In the genomic region with DNA sequence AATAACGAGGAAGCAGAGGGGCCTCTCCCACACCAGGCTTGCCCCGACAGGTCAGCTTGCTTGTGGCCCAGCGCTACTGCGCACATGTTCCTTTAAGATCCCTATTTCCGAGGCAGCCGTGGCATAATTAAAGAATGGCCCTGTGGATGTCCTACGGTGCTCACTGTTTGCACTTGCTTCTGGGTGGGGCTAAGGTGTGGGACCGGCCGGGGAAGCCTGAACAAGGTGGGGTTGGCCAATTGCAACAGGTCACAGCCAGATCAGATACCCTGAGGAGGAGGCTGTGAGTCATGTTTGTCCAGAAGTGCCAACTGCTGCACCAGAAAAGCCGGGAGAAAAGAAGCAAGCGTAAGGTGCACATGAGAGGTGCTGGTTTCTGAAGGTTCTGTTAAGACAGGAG, we compare ENCODE assay signal across 1 cellular context.
TF ChIP-seq lines count a peak whose summit lies in the region.

No MANE protein-coding gene starts in this region.

TF ChIP-seq in H1, 55 proteins besides CTCF, POLR2A, EP300 and RAD21 (continued from another document):
- TF ChIP-seq, protein P1, sequence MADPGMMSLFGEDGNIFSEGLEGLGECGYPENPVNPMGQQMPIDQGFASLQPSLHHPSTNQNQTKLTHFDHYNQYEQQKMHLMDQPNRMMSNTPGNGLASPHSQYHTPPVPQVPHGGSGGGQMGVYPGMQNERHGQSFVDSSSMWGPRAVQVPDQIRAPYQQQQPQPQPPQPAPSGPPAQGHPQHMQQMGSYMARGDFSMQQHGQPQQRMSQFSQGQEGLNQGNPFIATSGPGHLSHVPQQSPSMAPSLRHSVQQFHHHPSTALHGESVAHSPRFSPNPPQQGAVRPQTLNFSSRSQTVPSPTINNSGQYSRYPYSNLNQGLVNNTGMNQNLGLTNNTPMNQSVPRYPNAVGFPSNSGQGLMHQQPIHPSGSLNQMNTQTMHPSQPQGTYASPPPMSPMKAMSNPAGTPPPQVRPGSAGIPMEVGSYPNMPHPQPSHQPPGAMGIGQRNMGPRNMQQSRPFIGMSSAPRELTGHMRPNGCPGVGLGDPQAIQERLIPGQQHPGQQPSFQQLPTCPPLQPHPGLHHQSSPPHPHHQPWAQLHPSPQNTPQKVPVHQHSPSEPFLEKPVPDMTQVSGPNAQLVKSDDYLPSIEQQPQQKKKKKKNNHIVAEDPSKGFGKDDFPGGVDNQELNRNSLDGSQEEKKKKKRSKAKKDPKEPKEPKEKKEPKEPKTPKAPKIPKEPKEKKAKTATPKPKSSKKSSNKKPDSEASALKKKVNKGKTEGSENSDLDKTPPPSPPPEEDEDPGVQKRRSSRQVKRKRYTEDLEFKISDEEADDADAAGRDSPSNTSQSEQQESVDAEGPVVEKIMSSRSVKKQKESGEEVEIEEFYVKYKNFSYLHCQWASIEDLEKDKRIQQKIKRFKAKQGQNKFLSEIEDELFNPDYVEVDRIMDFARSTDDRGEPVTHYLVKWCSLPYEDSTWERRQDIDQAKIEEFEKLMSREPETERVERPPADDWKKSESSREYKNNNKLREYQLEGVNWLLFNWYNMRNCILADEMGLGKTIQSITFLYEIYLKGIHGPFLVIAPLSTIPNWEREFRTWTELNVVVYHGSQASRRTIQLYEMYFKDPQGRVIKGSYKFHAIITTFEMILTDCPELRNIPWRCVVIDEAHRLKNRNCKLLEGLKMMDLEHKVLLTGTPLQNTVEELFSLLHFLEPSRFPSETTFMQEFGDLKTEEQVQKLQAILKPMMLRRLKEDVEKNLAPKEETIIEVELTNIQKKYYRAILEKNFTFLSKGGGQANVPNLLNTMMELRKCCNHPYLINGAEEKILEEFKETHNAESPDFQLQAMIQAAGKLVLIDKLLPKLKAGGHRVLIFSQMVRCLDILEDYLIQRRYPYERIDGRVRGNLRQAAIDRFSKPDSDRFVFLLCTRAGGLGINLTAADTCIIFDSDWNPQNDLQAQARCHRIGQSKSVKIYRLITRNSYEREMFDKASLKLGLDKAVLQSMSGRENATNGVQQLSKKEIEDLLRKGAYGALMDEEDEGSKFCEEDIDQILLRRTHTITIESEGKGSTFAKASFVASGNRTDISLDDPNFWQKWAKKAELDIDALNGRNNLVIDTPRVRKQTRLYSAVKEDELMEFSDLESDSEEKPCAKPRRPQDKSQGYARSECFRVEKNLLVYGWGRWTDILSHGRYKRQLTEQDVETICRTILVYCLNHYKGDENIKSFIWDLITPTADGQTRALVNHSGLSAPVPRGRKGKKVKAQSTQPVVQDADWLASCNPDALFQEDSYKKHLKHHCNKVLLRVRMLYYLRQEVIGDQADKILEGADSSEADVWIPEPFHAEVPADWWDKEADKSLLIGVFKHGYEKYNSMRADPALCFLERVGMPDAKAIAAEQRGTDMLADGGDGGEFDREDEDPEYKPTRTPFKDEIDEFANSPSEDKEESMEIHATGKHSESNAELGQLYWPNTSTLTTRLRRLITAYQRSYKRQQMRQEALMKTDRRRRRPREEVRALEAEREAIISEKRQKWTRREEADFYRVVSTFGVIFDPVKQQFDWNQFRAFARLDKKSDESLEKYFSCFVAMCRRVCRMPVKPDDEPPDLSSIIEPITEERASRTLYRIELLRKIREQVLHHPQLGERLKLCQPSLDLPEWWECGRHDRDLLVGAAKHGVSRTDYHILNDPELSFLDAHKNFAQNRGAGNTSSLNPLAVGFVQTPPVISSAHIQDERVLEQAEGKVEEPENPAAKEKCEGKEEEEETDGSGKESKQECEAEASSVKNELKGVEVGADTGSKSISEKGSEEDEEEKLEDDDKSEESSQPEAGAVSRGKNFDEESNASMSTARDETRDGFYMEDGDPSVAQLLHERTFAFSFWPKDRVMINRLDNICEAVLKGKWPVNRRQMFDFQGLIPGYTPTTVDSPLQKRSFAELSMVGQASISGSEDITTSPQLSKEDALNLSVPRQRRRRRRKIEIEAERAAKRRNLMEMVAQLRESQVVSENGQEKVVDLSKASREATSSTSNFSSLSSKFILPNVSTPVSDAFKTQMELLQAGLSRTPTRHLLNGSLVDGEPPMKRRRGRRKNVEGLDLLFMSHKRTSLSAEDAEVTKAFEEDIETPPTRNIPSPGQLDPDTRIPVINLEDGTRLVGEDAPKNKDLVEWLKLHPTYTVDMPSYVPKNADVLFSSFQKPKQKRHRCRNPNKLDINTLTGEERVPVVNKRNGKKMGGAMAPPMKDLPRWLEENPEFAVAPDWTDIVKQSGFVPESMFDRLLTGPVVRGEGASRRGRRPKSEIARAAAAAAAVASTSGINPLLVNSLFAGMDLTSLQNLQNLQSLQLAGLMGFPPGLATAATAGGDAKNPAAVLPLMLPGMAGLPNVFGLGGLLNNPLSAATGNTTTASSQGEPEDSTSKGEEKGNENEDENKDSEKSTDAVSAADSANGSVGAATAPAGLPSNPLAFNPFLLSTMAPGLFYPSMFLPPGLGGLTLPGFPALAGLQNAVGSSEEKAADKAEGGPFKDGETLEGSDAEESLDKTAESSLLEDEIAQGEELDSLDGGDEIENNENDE (IDR thresholded peaks at IDR 0.05; ENCODE audit: insufficient replicate concordance, low read length) = no peak
- no peak for TF ChIP-seq FOSL1 (IDR thresholded peaks at IDR 0.05; ENCODE audit: insufficient read depth, low read depth, low read length)
- no peak for TF ChIP-seq CBX5 (IDR thresholded peaks at IDR 0.05; ENCODE audit: low read depth, low read length)
- TF ChIP-seq POLR2AphosphoS5 (IDR thresholded peaks at IDR 0.05; ENCODE audit: low read depth, low read length) = no peak
- no peak for TF ChIP-seq TBP (IDR thresholded peaks at IDR 0.05; ENCODE audit: low read depth, low read length)
- no peak for TF ChIP-seq TEAD4 (IDR thresholded peaks at IDR 0.05; ENCODE audit: low read depth, low read length)
